ENCODE assay signal across 9 cellular contexts in genomic region chr2:25851740-25852503, GRCh38. TPM values are rescaled to one million over a fixed set of nuclear protein-coding genes. Genes with fewer than 3 reads are reported as not detected.
DNase-seq lines count a peak whose midpoint lies in the region; ATAC-seq and TF ChIP-seq lines count a peak whose summit lies in the region.
"Had no signal": no experiment of that assay in that cellular context is flagged by ENCODE, and none has a peak within 500 bp of the region (broad histone marks: within the 10 kb centered on the region; RNA-seq: fewer than 3 reads in every experiment).

No MANE protein-coding gene starts in this region.

- H3K4me2 ChIP-seq in neuronal stem cell (ENCODE audit: insufficient read depth, low read length, poor library complexity, severe bottlenecking): no peak overlapping the region

- H3K27ac ChIP-seq in neuronal stem cell (replicated peaks; ENCODE audit: low read length): no peak overlapping the region
- H3K27ac ChIP-seq: SJCRH30 had no signal

- H2BK15ac ChIP-seq in neuronal stem cell (ENCODE audit: low read length): no peak overlapping the region

- no peak overlapping the region for H2AFZ ChIP-seq in neuronal stem cell (ENCODE audit: low read length)

- H2BK120ac ChIP-seq in neuronal stem cell (ENCODE audit: low read depth, low read length): no peak overlapping the region

- no peaks in the 10 kb centered on the region for H3K4me1 ChIP-seq in neuronal stem cell (ENCODE audit: control insufficient read depth in 2 of 2, insufficient read depth in 1 of 2, low read depth in 1 of 2, low read length in 2 of 2)
- H3K4me1 ChIP-seq: SJCRH30 had no signal

- no CpG with 5 or more reads among the region's 11 CpGs for WGBS in neuronal stem cell (ENCODE audit: extremely low coverage in 2 of 2, insufficient read length in 2 of 2, insufficient replicate concordance in 1 of 2), 2 donors

- DNase-seq in AG10803 (ENCODE audit: low read depth): peak; percentile 88
- DNase-seq in NCI-H2227 (lab: John Stamatoyannopoulos, UW; ENCODE audit: unreplicated experiment): peak; percentile 63
- peak; percentile 24 for DNase-seq in activated CD8-positive, alpha-beta memory T cell treated with anti-CD3 and anti-CD28 coated beads, Interleukin-2, amount 50 U/mL, for 1 hour (ENCODE audit: extremely low read depth)
- peak; percentile 94 for DNase-seq in fibroblast of peridontal ligament (ENCODE audit: extremely low read depth)
- peak; percentile 8 for DNase-seq in neuronal stem cell (ENCODE audit: low spot score)

- H3K14ac ChIP-seq in neuronal stem cell (ENCODE audit: low read length): no peak overlapping the region

- peaks cover 0 to 9% of the 10 kb centered on the region in 2 donors for H3K36me3 ChIP-seq in neuronal stem cell (replicated peaks in 1 of 2; ENCODE audit: control insufficient read depth in 2 of 2, insufficient read depth in 2 of 2, low read length in 2 of 2)

- peaks cover 0 to under 1% of the 10 kb centered on the region in 2 donors for H3K9me3 ChIP-seq in neuronal stem cell (replicated peaks in 1 of 2; ENCODE audit: control insufficient read depth in 2 of 2, insufficient read depth in 1 of 2, low read depth in 1 of 2, low read length in 2 of 2)
- H3K9me3 ChIP-seq: SJCRH30 had no signal

- H3K27me3 ChIP-seq in neuronal stem cell (ENCODE audit: control insufficient read depth in 3 of 3, insufficient read depth in 3 of 3, low read depth in 1 of 3, low read length in 3 of 3): no peaks in the 10 kb centered on the region
- H3K27me3 ChIP-seq: SJCRH30 had no signal

- peaks cover 3% of the 10 kb centered on the region for H3K79me1 ChIP-seq in neuronal stem cell (ENCODE audit: low read depth, low read length)

- H3K4ac ChIP-seq in neuronal stem cell (ENCODE audit: low read length): no peak overlapping the region

- ATAC-seq in HG02970 (IDR thresholded peaks at IDR 0.05; ENCODE audit: low FRiP score, unreplicated experiment): peak; percentile 56
- no peak for ATAC-seq in GM21717 (IDR thresholded peaks at IDR 0.05; ENCODE audit: unreplicated experiment)

- peak overlapping the region; percentile 6; the same call in 1 of the 2 replicates for H3K4me3 ChIP-seq in AG10803 (ENCODE audit: low read length)
- H3K4me3 ChIP-seq in neuronal stem cell (ENCODE audit: low read length in 2 of 2): no peak overlapping the region
- H3K4me3 ChIP-seq: SJCRH30 had no signal

- H4K8ac ChIP-seq in neuronal stem cell (ENCODE audit: low read depth, low read length): no peak overlapping the region

- no peak overlapping the region for H2AK5ac ChIP-seq in neuronal stem cell (ENCODE audit: low read depth, low read length)

- TF ChIP-seq CTCF in AG10803 (conservative IDR thresholded peaks at IDR 0.05; ENCODE audit: low read length) (peak; percentile 72), GM12873 (IDR thresholded peaks at IDR 0.05; ENCODE audit: insufficient read depth, low read depth, low read length, missing control alignments) (peak; percentile 61)

- no peak overlapping the region for H3K9ac ChIP-seq in neuronal stem cell (ENCODE audit: low read depth, low read length, poor library complexity)

- no peak overlapping the region for H3K18ac ChIP-seq in neuronal stem cell (ENCODE audit: low read length)

- no peak overlapping the region for H3K23ac ChIP-seq in neuronal stem cell (ENCODE audit: low read depth, low read length, poor library complexity)

- H2BK5ac ChIP-seq in neuronal stem cell (ENCODE audit: low read length): no peak overlapping the region

- no peak overlapping the region for H4K91ac ChIP-seq in neuronal stem cell (ENCODE audit: low read depth, low read length, poor library complexity)

- H2BK12ac ChIP-seq in neuronal stem cell (ENCODE audit: low read length): no peak overlapping the region

RNA-seq across cellular contexts. Expression of gene ASXL2, which starts 26.4 kb away (rescaled TPM):
- polyA plus RNA-seq in neuronal stem cell (2013, experiment 1 of 2): 6.0 TPM
- 6.6 TPM for polyA plus RNA-seq in neuronal stem cell (2013, experiment 2 of 2)

Comparison
In these comparisons a context has a peak if more than half of its experiments do, and no peak if none do; other contexts are left out.
1. DNase-seq: peak in every context shown above with its lines; median percentile 94 in fibroblast of peridontal ligament; 88 in AG10803; 63 in NCI-H2227; 24 in activated CD8-positive, alpha-beta memory T cell treated with anti-CD3 and anti-CD28 coated beads, Interleukin-2, amount 50 U/mL, for 1 hour; 8 in neuronal stem cell.